In genomic region chr2:165681841-165682240, GRCh38 we compare ENCODE assay signal across 11 cellular contexts.
A peak's percentile ranks its signal among the peaks of the same experiment; 100 is the strongest.
DNase-seq lines count a peak whose midpoint lies in the region; ATAC-seq and TF ChIP-seq lines count a peak whose summit lies in the region.
"Had no signal": no experiment of that assay in that cellular context is flagged by ENCODE, and none has a peak within 500 bp of the region (broad histone marks: within the 10 kb centered on the region; RNA-seq: fewer than 3 reads in every experiment).

No MANE protein-coding gene starts in this region.

- TF ChIP-seq CTCF in ascending aorta (IDR thresholded peaks at IDR 0.05) (no peak), suprapubic skin (IDR thresholded peaks at IDR 0.05) (no peak), endothelial cell (IDR thresholded peaks at IDR 0.05; ENCODE audit: unreplicated experiment) (no peak)

- H3K4me3 ChIP-seq in ascending aorta (no peak overlapping the region), suprapubic skin (no peak overlapping the region)
- H3K4me3 ChIP-seq: BLaER1 treated with 17β-estradiol and CSF1 and Interleukin-3, amounts not matched to agents 10 nM and 100 nM had no signal

- H3K27ac ChIP-seq in ascending aorta (peak overlapping the region; percentile 75 to 76), layer of hippocampus (ENCODE audit: low read depth, low read length) (peak overlapping the region; percentile 62), suprapubic skin (peak overlapping the region; percentile 33)
- H3K27ac ChIP-seq: BLaER1 treated with 17β-estradiol and CSF1 and Interleukin-3, amounts not matched to agents 10 nM and 100 nM; WERI-Rb-1 had no signal

- ATAC-seq in HG03520 (IDR thresholded peaks at IDR 0.05; ENCODE audit: unreplicated experiment): no peak

- H3K9me3 ChIP-seq in ascending aorta (no peaks in the 10 kb centered on the region), suprapubic skin (no peaks in the 10 kb centered on the region)
- H3K9me3 ChIP-seq: BLaER1 treated with 17β-estradiol and CSF1 and Interleukin-3, amounts not matched to agents 10 nM and 100 nM had no signal

- H3K9me3 Mint-ChIP-seq in endothelial cell (ENCODE audit: unreplicated experiment): no peaks in the 10 kb centered on the region

- H3K27me3 ChIP-seq in ascending aorta (no peaks in the 10 kb centered on the region), layer of hippocampus (ENCODE audit: control insufficient read depth, insufficient read depth, low read length) (no peaks in the 10 kb centered on the region), suprapubic skin (no peaks in the 10 kb centered on the region)
- H3K27me3 ChIP-seq: BLaER1 treated with 17β-estradiol and CSF1 and Interleukin-3, amounts not matched to agents 10 nM and 100 nM had no signal

- WGBS in suprapubic skin: 52% methylated on average over 1 of the region's 1 CpG

- intact Hi-C loops in ascending aorta (cut with DNase I): no loop called here

- DNase-seq in NCI-H187 (lab: John Stamatoyannopoulos, UW) (peak; percentile 35 to 71), ascending aorta (ENCODE audit: low spot score in 2 of 2) (no peak), suprapubic skin (ENCODE audit: low spot score in 2 of 2) (no peak), NCI-H82 (lab: John Stamatoyannopoulos, UW) (no peak), endothelial cell (ENCODE audit: low spot score) (no peak), NCI-H1694 (lab: John Stamatoyannopoulos, UW) (no peak)
- DNase-seq: activated naive CD4-positive, alpha-beta T cell treated with anti-CD3 and anti-CD28 coated beads, Interleukin-2, amount 50 U/mL, for 16 hours; WERI-Rb-1 had no signal

- H3K4me1 ChIP-seq in ascending aorta (peaks cover 0 to 13% of the 10 kb centered on the region in 2 donors), suprapubic skin (peaks cover 4% of the 10 kb centered on the region)
- H3K4me1 ChIP-seq: BLaER1 treated with 17β-estradiol and CSF1 and Interleukin-3, amounts not matched to agents 10 nM and 100 nM had no signal

- H3K27ac Mint-ChIP-seq in endothelial cell (ENCODE audit: unreplicated experiment): no peak overlapping the region

- H3K4me3 Mint-ChIP-seq in endothelial cell (ENCODE audit: unreplicated experiment): no peak overlapping the region

- no peaks in the 10 kb centered on the region for H3K36me3 ChIP-seq in ascending aorta
- peaks cover 8% of the 10 kb centered on the region for H3K36me3 ChIP-seq in suprapubic skin
- H3K36me3 ChIP-seq: BLaER1 treated with 17β-estradiol and CSF1 and Interleukin-3, amounts not matched to agents 10 nM and 100 nM; WERI-Rb-1 had no signal

- peaks cover 7% of the 10 kb centered on the region for H3K4me1 Mint-ChIP-seq in endothelial cell (ENCODE audit: unreplicated experiment)

- peaks cover 1% of the 10 kb centered on the region for H3K27me3 Mint-ChIP-seq in endothelial cell (ENCODE audit: unreplicated experiment)

- TF ChIP-seq EP300 in suprapubic skin (IDR thresholded peaks at IDR 0.05): no peak

- TF ChIP-seq POLR2A in suprapubic skin (IDR thresholded peaks at IDR 0.05): no peak

- H3K36me3 Mint-ChIP-seq in endothelial cell (ENCODE audit: low read depth, unreplicated experiment): peaks cover 18% of the 10 kb centered on the region

Comparison
In these comparisons a context has a peak if more than half of its experiments do, and no peak if none do; other contexts are left out.
1. DNase-seq: peak in NCI-H187 (2 of 2); none in ascending aorta (0 of 2), suprapubic skin (0 of 2), NCI-H82 (single experiment), endothelial cell (single experiment) and NCI-H1694 (single experiment).
2. Peak in every context shown above with its lines, with median percentiles within 50 percentile points of each other: H3K27ac ChIP-seq.